ENCODE assay signal across 22 cellular contexts in the genomic region with DNA sequence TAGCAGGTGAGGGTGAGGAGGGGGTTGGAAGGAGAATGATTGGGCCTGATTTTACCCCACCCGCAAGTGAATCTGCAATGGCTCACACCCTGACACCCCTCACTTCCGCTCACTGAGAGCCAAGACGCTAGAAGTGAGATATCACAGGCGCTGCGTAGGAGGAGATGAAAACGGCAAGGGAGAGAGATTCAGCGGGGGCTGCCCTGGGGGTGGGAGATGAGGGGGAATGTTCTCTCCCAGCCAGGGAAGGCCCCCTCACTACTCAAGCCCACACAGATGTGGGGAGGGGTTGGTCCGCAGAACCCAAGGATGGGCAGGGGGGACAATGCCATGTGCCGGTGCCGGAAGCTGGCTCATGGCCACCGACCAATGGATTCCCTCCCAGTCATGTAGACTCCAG. TPM values are rescaled to one million over a fixed set of nuclear protein-coding genes. Genes with fewer than 3 reads are reported as not detected.
A peak's percentile ranks its signal among the peaks of the same experiment; 100 is the strongest.
DNase-seq lines count a peak whose midpoint lies in the region; ATAC-seq, FAIRE-seq and TF ChIP-seq lines count a peak whose summit lies in the region.
"Had no signal": no experiment of that assay in that cellular context is flagged by ENCODE, and none has a peak within 500 bp of the region (broad histone marks: within the 10 kb centered on the region; RNA-seq: fewer than 3 reads in every experiment).

No MANE protein-coding gene starts in this region.

- H3K27me3 ChIP-seq in lung (ENCODE audit: control insufficient read depth, insufficient read depth) (no peaks in the 10 kb centered on the region), stomach smooth muscle (ENCODE audit: control insufficient read depth in 1 of 2, insufficient read depth in 2 of 2, low read length in 2 of 2) (no peaks in the 10 kb centered on the region)
- H3K27me3 ChIP-seq: spleen had no signal

- peak overlapping the region; percentile 32 for H3K4me3 Mint-ChIP-seq in activated T-helper 17 cell treated with anti-CD3 and anti-CD28 coated beads, Interleukin-2, amount 50 U/mL, for 72 hours

- H3K9ac ChIP-seq in stomach smooth muscle (ENCODE audit: low read length in 2 of 2): peak overlapping the region; percentile 38 to 42
- H3K9ac ChIP-seq: parathyroid adenoma had no signal

- no peak for TF ChIP-seq POLR2A in GM12892 (IDR thresholded peaks at IDR 0.05; ENCODE audit: low read depth, low read length)

- intact Hi-C loops in left cardiac atrium (cut with DNase I): no loop called here
- intact Hi-C loops in Right ventricle myocardium inferior (cut with DNase I): loop anchor here (5.0 kb wide), 1 partner anchor 67 kb away; no protein-coding TSS in a partner anchor

- no peaks in the 10 kb centered on the region for H3K9me3 ChIP-seq in lung (ENCODE audit: control insufficient read depth in 2 of 2, insufficient read depth in 1 of 2, low read length in 1 of 2)
- no peaks in the 10 kb centered on the region for H3K9me3 ChIP-seq in stomach smooth muscle (ENCODE audit: control insufficient read depth in 2 of 2, low read length in 2 of 2)
- H3K9me3 ChIP-seq: heart left ventricle, spleen, tibial artery had no signal

- peak overlapping the region in 1 of 2 donors; percentile 30 for H3K27ac ChIP-seq in lung (ENCODE audit: low read depth in 1 of 2, low read length in 1 of 2)
- H3K27ac ChIP-seq in stomach smooth muscle (ENCODE audit: low read length): peak overlapping the region; percentile 55
- H3K27ac ChIP-seq: heart left ventricle, parathyroid adenoma, tibial artery had no signal

- H3K9me3 Mint-ChIP-seq in activated T-helper 17 cell treated with anti-CD3 and anti-CD28 coated beads, Interleukin-2, amount 50 U/mL, for 72 hours: no peaks in the 10 kb centered on the region

- H3K36me3 Mint-ChIP-seq in activated T-helper 17 cell treated with anti-CD3 and anti-CD28 coated beads, Interleukin-2, amount 50 U/mL, for 72 hours (ENCODE audit: low read depth): no peaks in the 10 kb centered on the region

- no peak for FAIRE-seq in GM12892 (lab: Jason Lieb, UNC)
- FAIRE-seq: kidney, TTC549 had no signal

- peaks cover 11% of the 10 kb centered on the region for H3K27me3 Mint-ChIP-seq in activated T-helper 17 cell treated with anti-CD3 and anti-CD28 coated beads, Interleukin-2, amount 50 U/mL, for 72 hours

- peaks cover 0 to 7% of the 10 kb centered on the region in 2 donors for H3K4me1 ChIP-seq in lung (ENCODE audit: control insufficient read depth in 2 of 2, insufficient read depth in 2 of 2, low read length in 2 of 2)
- peaks cover 15% of the 10 kb centered on the region for H3K4me1 ChIP-seq in stomach smooth muscle (ENCODE audit: control insufficient read depth, insufficient read depth, low read length)

- no peaks in the 10 kb centered on the region for H3K36me3 ChIP-seq in lung (ENCODE audit: control insufficient read depth in 2 of 2, insufficient read depth in 2 of 2, low read length in 2 of 2)
- H3K36me3 ChIP-seq in stomach smooth muscle (ENCODE audit: control insufficient read depth in 2 of 2, insufficient read depth in 2 of 2, low read length in 2 of 2): no peaks in the 10 kb centered on the region
- H3K36me3 ChIP-seq: heart left ventricle, spleen, tibial artery had no signal

- no peak overlapping the region for H3K4me3 ChIP-seq in lung
- H3K4me3 ChIP-seq in stomach smooth muscle (ENCODE audit: low read length in 2 of 2): peak overlapping the region; percentile 55 to 56
- H3K4me3 ChIP-seq: heart left ventricle, spleen, tibial artery had no signal

- peaks cover 19% of the 10 kb centered on the region for H3K4me1 Mint-ChIP-seq in activated T-helper 17 cell treated with anti-CD3 and anti-CD28 coated beads, Interleukin-2, amount 50 U/mL, for 72 hours

- WGBS in lung, 2 donors: 67 to 84% methylated on average over 11 of the region's 11 CpGs

- H3K27ac Mint-ChIP-seq in activated T-helper 17 cell treated with anti-CD3 and anti-CD28 coated beads, Interleukin-2, amount 50 U/mL, for 72 hours: peak overlapping the region; percentile 63

- DNase-seq in left cardiac atrium (no peak), Right ventricle myocardium inferior (ENCODE audit: missing footprints) (no peak), lung (ENCODE audit: low spot score) (peak; percentile 27), GM12892 (ENCODE audit: insufficient read length) (no peak), EL (no peak)
- DNase-seq: erythroblast, GF-D8, kidney, NCI-H1930, NCI-H524 treated with DMSO at 0.1 percent for 48 hours, OCI-M1, tibial artery had no signal

- TF ChIP-seq CTCF in lung (IDR thresholded peaks at IDR 0.05; ENCODE audit: control extremely low read depth, extremely low read depth): no peak

- ATAC-seq in left cardiac atrium (peak; percentile 45 to 60), Right ventricle myocardium inferior (no peak), lung (ENCODE audit: insufficient read depth, low FRiP score) (no peak), HG03457 (IDR thresholded peaks at IDR 0.05; ENCODE audit: unreplicated experiment) (no peak)
- peak; percentile 51 for ATAC-seq in activated T-helper 17 cell treated with anti-CD3 and anti-CD28 coated beads, Interleukin-2, amount 50 U/mL, for 72 hours (replicated peaks)

RNA-seq across cellular contexts. Expression of gene LOXHD1, which starts 32.9 kb away (rescaled TPM):
- total RNA-seq in left cardiac atrium (under 1 TPM; 0.24 to 0.59 TPM), Right ventricle myocardium inferior (0.35 TPM), lung (1 to 10 TPM; 1.9 to 3.1 TPM)
- not detected for total RNA-seq in activated T-helper 17 cell treated with anti-CD3 and anti-CD28 coated beads, Interleukin-2, amount 50 U/mL, for 72 hours
- polyA plus RNA-seq in lung: under 1 TPM; 0.45 to 0.49 TPM
- polyA plus RNA-seq in GM12892 (2012; ENCODE audit: missing spikeins): not detected
- total RNA-seq: HT1080, SK-MEL-5 had no signal
- polyA plus RNA-seq: aorta had no signal

Comparison
In these comparisons a context has a peak if more than half of its experiments do, and no peak if none do; other contexts are left out.
1. ATAC-seq: peak in left cardiac atrium (2 of 2) and activated T-helper 17 cell treated with anti-CD3 and anti-CD28 coated beads, Interleukin-2, amount 50 U/mL, for 72 hours (single experiment); none in Right ventricle myocardium inferior (single experiment), lung (single experiment) and HG03457 (single experiment).